ENCODE assay signal across 1 cellular context in the genomic region with DNA sequence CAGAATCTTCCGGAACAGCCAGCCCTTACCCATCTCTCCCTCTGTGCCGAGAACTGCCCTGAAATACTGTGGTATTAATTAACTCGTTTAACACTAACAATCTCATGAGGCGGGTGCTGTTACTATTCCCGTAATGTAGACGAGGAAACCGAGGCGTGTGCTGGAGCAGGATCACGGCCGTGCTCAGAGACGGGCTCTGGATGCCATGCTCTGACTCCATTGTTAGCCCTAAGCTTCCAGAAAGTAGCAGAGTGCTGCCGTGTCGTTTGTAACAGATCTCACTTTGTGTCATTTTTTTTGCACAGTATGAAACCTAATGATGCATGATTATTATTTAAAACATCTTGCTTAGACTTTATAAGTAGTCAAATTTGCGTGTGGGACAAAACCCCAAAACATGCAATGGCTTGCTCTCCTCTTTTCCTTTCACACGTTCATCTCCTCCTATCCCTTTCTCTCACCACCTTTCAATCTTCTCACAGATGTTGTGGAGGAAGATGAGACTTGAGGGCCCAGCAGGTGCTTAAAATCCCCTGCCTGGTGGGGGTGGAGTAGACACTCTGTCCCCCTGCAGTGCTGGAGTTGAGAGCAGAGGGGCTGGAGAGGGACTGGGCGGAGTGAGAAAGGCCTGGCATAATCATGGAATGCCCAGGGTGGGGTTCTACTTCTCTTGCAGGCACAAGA.
TF ChIP-seq lines count a peak whose summit lies in the region.

No MANE protein-coding gene starts in this region.

TF ChIP-seq in GM12878, 131 proteins besides CTCF, POLR2A, EP300 and RAD21:
- TF ChIP-seq RELA (IDR thresholded peaks at IDR 0.05; ENCODE audit: borderline replicate concordance, partially characterized antibody) (peak; percentile 27), POLR2AphosphoS5 (IDR thresholded peaks at IDR 0.05; ENCODE audit: low read length) (peak; percentile 41; the same call in 1 of the 2 replicates), ZNF207 (IDR thresholded peaks at IDR 0.05; ENCODE audit: borderline replicate concordance) (no peak), YY1 (IDR thresholded peaks at IDR 0.05; ENCODE audit: low read depth, low read length) (peak; percentile 72; the same call in 1 of the 2 replicates), NBN (IDR thresholded peaks at IDR 0.05) (peak; percentile 11; the same call in 1 of the 2 replicates), HDGF (IDR thresholded peaks at IDR 0.05) (0 out of 2 replicates have a peak, but pooled peaks have one; percentile 29)
- TF ChIP-seq, protein P1, sequence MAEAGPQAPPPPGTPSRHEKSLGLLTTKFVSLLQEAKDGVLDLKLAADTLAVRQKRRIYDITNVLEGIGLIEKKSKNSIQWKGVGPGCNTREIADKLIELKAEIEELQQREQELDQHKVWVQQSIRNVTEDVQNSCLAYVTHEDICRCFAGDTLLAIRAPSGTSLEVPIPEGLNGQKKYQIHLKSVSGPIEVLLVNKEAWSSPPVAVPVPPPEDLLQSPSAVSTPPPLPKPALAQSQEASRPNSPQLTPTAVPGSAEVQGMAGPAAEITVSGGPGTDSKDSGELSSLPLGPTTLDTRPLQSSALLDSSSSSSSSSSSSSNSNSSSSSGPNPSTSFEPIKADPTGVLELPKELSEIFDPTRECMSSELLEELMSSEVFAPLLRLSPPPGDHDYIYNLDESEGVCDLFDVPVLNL (IDR thresholded peaks at IDR 0.05; ENCODE audit: low read depth, low read length) = no peak
- TF ChIP-seq, protein P2, sequence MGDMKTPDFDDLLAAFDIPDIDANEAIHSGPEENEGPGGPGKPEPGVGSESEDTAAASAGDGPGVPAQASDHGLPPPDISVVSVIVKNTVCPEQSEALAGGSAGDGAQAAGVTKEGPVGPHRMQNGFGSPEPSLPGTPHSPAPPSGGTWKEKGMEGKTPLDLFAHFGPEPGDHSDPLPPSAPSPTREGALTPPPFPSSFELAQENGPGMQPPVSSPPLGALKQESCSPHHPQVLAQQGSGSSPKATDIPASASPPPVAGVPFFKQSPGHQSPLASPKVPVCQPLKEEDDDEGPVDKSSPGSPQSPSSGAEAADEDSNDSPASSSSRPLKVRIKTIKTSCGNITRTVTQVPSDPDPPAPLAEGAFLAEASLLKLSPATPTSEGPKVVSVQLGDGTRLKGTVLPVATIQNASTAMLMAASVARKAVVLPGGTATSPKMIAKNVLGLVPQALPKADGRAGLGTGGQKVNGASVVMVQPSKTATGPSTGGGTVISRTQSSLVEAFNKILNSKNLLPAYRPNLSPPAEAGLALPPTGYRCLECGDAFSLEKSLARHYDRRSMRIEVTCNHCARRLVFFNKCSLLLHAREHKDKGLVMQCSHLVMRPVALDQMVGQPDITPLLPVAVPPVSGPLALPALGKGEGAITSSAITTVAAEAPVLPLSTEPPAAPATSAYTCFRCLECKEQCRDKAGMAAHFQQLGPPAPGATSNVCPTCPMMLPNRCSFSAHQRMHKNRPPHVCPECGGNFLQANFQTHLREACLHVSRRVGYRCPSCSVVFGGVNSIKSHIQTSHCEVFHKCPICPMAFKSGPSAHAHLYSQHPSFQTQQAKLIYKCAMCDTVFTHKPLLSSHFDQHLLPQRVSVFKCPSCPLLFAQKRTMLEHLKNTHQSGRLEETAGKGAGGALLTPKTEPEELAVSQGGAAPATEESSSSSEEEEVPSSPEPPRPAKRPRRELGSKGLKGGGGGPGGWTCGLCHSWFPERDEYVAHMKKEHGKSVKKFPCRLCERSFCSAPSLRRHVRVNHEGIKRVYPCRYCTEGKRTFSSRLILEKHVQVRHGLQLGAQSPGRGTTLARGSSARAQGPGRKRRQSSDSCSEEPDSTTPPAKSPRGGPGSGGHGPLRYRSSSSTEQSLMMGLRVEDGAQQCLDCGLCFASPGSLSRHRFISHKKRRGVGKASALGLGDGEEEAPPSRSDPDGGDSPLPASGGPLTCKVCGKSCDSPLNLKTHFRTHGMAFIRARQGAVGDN (IDR thresholded peaks at IDR 0.05) = 0 out of 2 replicates have a peak, but pooled peaks have one; percentile 2
- TF ChIP-seq, protein P3, sequence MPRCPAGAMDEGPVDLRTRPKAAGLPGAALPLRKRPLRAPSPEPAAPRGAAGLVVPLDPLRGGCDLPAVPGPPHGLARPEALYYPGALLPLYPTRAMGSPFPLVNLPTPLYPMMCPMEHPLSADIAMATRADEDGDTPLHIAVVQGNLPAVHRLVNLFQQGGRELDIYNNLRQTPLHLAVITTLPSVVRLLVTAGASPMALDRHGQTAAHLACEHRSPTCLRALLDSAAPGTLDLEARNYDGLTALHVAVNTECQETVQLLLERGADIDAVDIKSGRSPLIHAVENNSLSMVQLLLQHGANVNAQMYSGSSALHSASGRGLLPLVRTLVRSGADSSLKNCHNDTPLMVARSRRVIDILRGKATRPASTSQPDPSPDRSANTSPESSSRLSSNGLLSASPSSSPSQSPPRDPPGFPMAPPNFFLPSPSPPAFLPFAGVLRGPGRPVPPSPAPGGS (IDR thresholded peaks at IDR 0.05; ENCODE audit: borderline replicate concordance, insufficient read depth, low read depth, low read length, poor library complexity, severe bottlenecking) = peak; percentile 22
